In the genomic region with DNA sequence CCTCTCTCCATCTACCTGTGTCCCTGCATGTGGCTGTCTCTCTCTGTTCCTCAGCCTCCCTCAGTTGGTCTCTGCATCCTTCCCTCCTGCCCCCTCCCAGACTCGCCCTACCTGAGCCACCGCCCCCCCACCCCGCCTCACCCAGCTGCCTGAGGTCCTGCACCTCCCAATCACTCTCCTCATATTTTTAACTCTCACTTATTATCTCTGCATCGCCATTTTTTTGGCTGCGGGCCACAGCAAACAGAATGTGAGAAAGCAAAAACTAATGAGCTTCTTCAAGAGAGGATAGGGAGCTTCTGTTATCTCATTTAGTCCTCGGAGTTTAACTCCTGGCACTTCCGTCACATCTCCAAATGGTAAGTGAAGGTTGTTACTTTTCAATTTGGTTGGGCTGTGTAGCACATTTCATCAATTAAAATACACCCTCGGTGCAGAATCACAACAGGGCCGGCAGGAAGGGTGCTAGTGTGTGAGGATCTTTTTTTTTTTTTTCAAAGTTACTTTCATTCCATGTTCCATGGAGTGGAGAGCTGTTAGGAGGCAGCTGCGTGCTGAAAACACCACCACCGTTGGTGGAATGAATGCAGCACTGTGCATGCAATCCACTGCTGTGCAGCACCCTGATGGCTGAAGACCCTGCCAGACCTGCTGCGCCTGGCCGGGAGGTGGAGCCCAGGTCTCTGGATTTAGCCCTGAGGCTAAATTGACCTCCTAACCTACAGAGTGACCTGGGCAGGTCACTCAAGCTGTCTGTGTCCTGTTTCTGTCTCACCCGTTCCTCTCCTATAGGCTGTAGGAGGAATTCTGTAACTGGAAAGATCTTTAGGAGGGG, we compare ENCODE assay signal across 17 cellular contexts.
DNase-seq lines count a peak whose midpoint lies in the region; ATAC-seq, FAIRE-seq and TF ChIP-seq lines count a peak whose summit lies in the region.
"Had no signal": no experiment of that assay in that cellular context is flagged by ENCODE, and none has a peak within 500 bp of the region (broad histone marks: within the 10 kb centered on the region; RNA-seq: fewer than 3 reads in every experiment).

No MANE protein-coding gene starts in this region.

- intact Hi-C loops in HepG2 (cut with micrococcal nuclease; ENCODE audit: unreplicated experiment) = no loop called here
- intact Hi-C loops in right lobe of liver (cut with DNase I) = no loop called here
- intact Hi-C loops in left ventricle myocardium superior (cut with micrococcal nuclease) = no loop called here

- TF ChIP-seq EP300 in HepG2 (IDR thresholded peaks at IDR 0.05; ENCODE audit: low read depth in 2 of 2, low read length in 2 of 2) (no peak), HepG2 (CRISPR knock-in tag; IDR thresholded peaks at IDR 0.05; ENCODE audit: borderline replicate concordance) (no peak)

- no peak overlapping the region for H3K27ac ChIP-seq in HepG2 (ENCODE audit: extremely low read length, insufficient read depth, low read length)
- no peak overlapping the region for H3K27ac ChIP-seq in right lobe of liver
- H3K27ac ChIP-seq in WERI-Rb-1 = no peak overlapping the region

- no peak for DNase-seq in HepG2 (ENCODE audit: low spot score)
- no peak for DNase-seq in right lobe of liver
- DNase-seq in OCI-M1 (lab: John Stamatoyannopoulos, UW) = peak; percentile 48
- DNase-seq in left ventricle myocardium superior = peak; percentile 37
- no peak for DNase-seq in stimulated activated naive CD8-positive, alpha-beta T cell treated with anti-CD3 and anti-CD28 coated beads, Interleukin-15, Interleukin-2, amounts not matched to agents 100 U/mL and 50 U/mL, for 24 hours
- no peak for DNase-seq in WERI-Rb-1
- DNase-seq: activated CD8-positive, alpha-beta memory T cell treated with anti-CD3 and anti-CD28 coated beads, Interleukin-2, amount 10 ng/mL, durations not matched to agents 7 days and 5 days; activated gamma-delta T cell treated with Interleukin-2 at 50 U/mL for 16 hours; dermis blood vessel endothelial cell; H9; KG1; NCI-H2081 treated with DMSO at 0.1 percent for 48 hours; SW 1271 had no signal

- H3K36me3 ChIP-seq in HepG2 (replicated peaks in 1 of 2; ENCODE audit: control insufficient read depth in 1 of 2, insufficient read depth in 2 of 2, low read length in 2 of 2) = no peaks in the 10 kb centered on the region
- H3K36me3 ChIP-seq in right lobe of liver = no peaks in the 10 kb centered on the region
- no peaks in the 10 kb centered on the region for H3K36me3 ChIP-seq in WERI-Rb-1

- TF ChIP-seq POLR2A in HepG2 (IDR thresholded peaks at IDR 0.05; ENCODE audit: insufficient read depth in 1 of 2, low read depth in 2 of 2, low read length in 2 of 2) = no peak
- no peak for TF ChIP-seq POLR2A in right lobe of liver (IDR thresholded peaks at IDR 0.05)

- H3K9ac ChIP-seq in HepG2 (ENCODE audit: insufficient read depth, low read depth, low read length) = no peak overlapping the region

- H3K4me3 ChIP-seq in HepG2 (replicated peaks in 1 of 3; ENCODE audit: insufficient read depth in 1 of 3, low read depth in 2 of 3, low read length in 3 of 3) (no peak overlapping the region), right lobe of liver (no peak overlapping the region), WERI-Rb-1 (ENCODE audit: low read depth, low read length) (no peak overlapping the region)

- BruUV-seq in HepG2 (replicated peaks; lab: Mats Ljungman, UMichigan) = no TSS peak

- H2AFZ ChIP-seq in HepG2 (ENCODE audit: low read length) = no peak overlapping the region

- CTCF ChIA-PET in HepG2 (lab: Yijun Ruan, JAX; ENCODE audit: low intra/inter-chr PET ratio, low total read pairs) = no interaction called here

- H3K9me3 ChIP-seq in HepG2 (ENCODE audit: low read length) (no peaks in the 10 kb centered on the region), right lobe of liver (no peaks in the 10 kb centered on the region), WERI-Rb-1 (ENCODE audit: severe bottlenecking) (no peaks in the 10 kb centered on the region)

- TF ChIP-seq CTCF in HepG2 (CRISPR knock-in tag; IDR thresholded peaks at IDR 0.05) (peak; percentile 52), right lobe of liver (IDR thresholded peaks at IDR 0.05) (no peak), WERI-Rb-1 (IDR thresholded peaks at IDR 0.05; ENCODE audit: low read depth, low read length) (no peak)

- no peak for TF ChIP-seq RAD21 in HepG2 (CRISPR knock-in tag; IDR thresholded peaks at IDR 0.05)

- H3K4me2 ChIP-seq in HepG2 (ENCODE audit: low read depth, low read length) = no peak overlapping the region

- peaks cover 0 to 8% of the 10 kb centered on the region in 2 experiments; a peak in 2 of 5 replicates for H3K27me3 ChIP-seq in HepG2 (ENCODE audit: control insufficient read depth in 1 of 2, insufficient read depth in 2 of 2, low read length in 2 of 2)
- H3K27me3 ChIP-seq in right lobe of liver = no peaks in the 10 kb centered on the region
- no peaks in the 10 kb centered on the region for H3K27me3 ChIP-seq in WERI-Rb-1 (ENCODE audit: insufficient read depth, low read depth, severe bottlenecking)

- H3K79me2 ChIP-seq in HepG2 (ENCODE audit: insufficient read depth, low read length) = no peaks in the 10 kb centered on the region

- ATAC-seq in HepG2 = peak; percentile 83
- ATAC-seq in right lobe of liver = no peak
- ATAC-seq in left ventricle myocardium superior = peak; percentile 48
- ATAC-seq in GM18520 (IDR thresholded peaks at IDR 0.05; ENCODE audit: unreplicated experiment) = no peak
- no peak for ATAC-seq in stimulated activated naive CD8-positive, alpha-beta T cell treated with anti-CD3 and anti-CD28 coated beads, Interleukin-15, Interleukin-2, amounts not matched to agents 100 U/mL and 50 U/mL, for 24 hours
- no peak for ATAC-seq in GM21360 (IDR thresholded peaks at IDR 0.05; ENCODE audit: unreplicated experiment)
- ATAC-seq: activated CD8-positive, alpha-beta memory T cell treated with anti-CD3 and anti-CD28 coated beads, Interleukin-2, amount 10 ng/mL, durations not matched to agents 7 days and 5 days; Panc1 had no signal

- whole genome bisulfite sequencing in HepG2 (ENCODE audit: low lambda C conversion rate) = 24% methylated on average over 14 of the region's 14 CpGs
- 44% methylated on average over 10 of the region's 14 CpGs for WGBS in right lobe of liver (ENCODE audit: insufficient coverage, low coverage, low lambda C conversion rate, missing lambda C conversion rate)

- H4K20me1 ChIP-seq in HepG2 (ENCODE audit: insufficient read depth, low read length) = no peaks in the 10 kb centered on the region

- POLR2A ChIA-PET in HepG2 (lab: Yijun Ruan, JAX) = no interaction called here

- H3K4me1 ChIP-seq in HepG2 (ENCODE audit: insufficient read depth, low read length) (peaks cover 39% of the 10 kb centered on the region), right lobe of liver (peaks cover 0 to 5% (median 0%) of the 10 kb centered on the region in 4 donors)

- FAIRE-seq in HepG2 (lab: Jason Lieb, UNC) = no peak
- FAIRE-seq: astrocyte had no signal

- in situ Hi-C loops in HepG2 (cut with HindIII; ENCODE audit: extremely low pct_ligation_motif_present, low pct_unique_long_range_greater_than_20kb) = no loop called here

TF ChIP-seq in HepG2, 621 proteins besides CTCF, POLR2A, EP300 and RAD21:
- TF ChIP-seq STAG1 (CRISPR knock-in tag; IDR thresholded peaks at IDR 0.05) = peak; percentile 49
- no peak for TF ChIP-seq NR2F2 (IDR thresholded peaks at IDR 0.05; ENCODE audit: borderline replicate concordance, low read depth)
- TF ChIP-seq ZNF768 (CRISPR knock-in tag; IDR thresholded peaks at IDR 0.05) = peak; percentile 28; the same call in 1 of the 2 replicates
- TF ChIP-seq FLYWCH1 (CRISPR knock-in tag; IDR thresholded peaks at IDR 0.05) = no peak

Comparison
In these comparisons a context has a peak if more than half of its experiments do, and no peak if none do; other contexts are left out.
1. ATAC-seq: peak in HepG2 (single experiment) and left ventricle myocardium superior (single experiment); none in right lobe of liver (0 of 4), GM18520 (single experiment), stimulated activated naive CD8-positive, alpha-beta T cell treated with anti-CD3 and anti-CD28 coated beads, Interleukin-15, Interleukin-2, amounts not matched to agents 100 U/mL and 50 U/mL, for 24 hours (single experiment) and GM21360 (single experiment).
2. DNase-seq: peak in OCI-M1 (single experiment) and left ventricle myocardium superior (single experiment); none in HepG2 (single experiment), right lobe of liver (0 of 3), stimulated activated naive CD8-positive, alpha-beta T cell treated with anti-CD3 and anti-CD28 coated beads, Interleukin-15, Interleukin-2, amounts not matched to agents 100 U/mL and 50 U/mL, for 24 hours (single experiment) and WERI-Rb-1 (single experiment).